In the genomic region with DNA sequence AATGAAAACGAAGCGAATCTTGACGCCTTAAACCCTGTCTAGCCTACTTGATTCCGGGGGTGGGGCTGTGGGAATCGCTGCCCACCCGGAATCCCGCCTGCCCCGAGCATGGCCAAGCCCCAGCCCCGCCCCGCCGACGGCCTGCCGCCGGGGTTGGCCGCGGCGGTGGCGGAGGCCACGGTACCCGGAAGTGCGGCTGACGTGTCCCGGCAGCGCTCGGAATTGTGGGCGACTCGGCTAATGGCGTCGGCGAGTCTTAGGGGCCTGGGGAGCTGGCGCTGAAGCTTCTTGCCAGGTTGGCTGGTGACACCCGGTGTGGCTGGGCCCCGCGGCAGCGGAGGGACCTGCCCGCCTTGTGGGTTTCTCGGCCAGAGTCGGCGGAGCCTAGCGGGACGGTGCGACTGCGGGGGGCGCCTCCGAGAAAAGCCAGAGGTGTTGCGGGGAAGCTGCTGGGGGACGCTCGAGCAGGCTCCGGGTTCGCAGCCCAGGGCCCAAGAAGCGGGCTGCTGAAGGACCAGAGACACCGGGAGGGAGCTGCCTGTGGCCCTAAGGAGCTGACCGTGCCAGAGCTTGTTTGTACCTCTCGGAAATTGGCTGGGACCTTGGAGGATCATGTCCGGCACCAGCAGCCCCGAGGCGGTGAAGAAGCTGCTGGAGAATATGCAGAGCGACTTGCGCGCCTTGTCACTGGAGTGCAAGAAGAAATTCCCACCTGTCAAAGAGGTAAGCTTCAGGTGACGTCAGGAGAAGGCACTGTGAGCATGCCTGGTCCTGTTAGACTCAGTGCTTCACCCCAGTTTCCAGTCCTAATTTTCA, we compare ENCODE assay signal across 1 cellular context.
TF ChIP-seq lines count a peak whose summit lies in the region.

Gene MON2, plus strand, starts transcription at position 231 of the 816 bp plus-strand sequence. Its CDS starts 382 bp downstream, at position 613.

TF ChIP-seq in HCT116, 20 proteins besides CTCF, POLR2A, EP300 and RAD21 (continued from another document):
- TF ChIP-seq ZBTB33 (IDR thresholded peaks at IDR 0.05; ENCODE audit: extremely low read depth, insufficient replicate concordance, low read length): no peak
TF ChIP-seq in HCT116: peak in this region for 9.
